22 cellular contexts compared by ENCODE assay signal in genomic region chr5:168411871-168412270, GRCh38.
"Had no signal": no experiment of that assay in that cellular context is flagged by ENCODE, and none has a peak within 500 bp of the region (broad histone marks: within the 10 kb centered on the region; RNA-seq: fewer than 3 reads in every experiment).

No MANE protein-coding gene starts in this region.

- H3K27me3 Mint-ChIP-seq: T-helper 17 cell had no signal

- H3K9me3 ChIP-seq: SJCRH30 had no signal

- H3K27ac ChIP-seq: brain microvascular endothelial cell, SJCRH30 had no signal

- ATAC-seq: activated CD8-positive, alpha-beta memory T cell treated with anti-CD3 and anti-CD28 coated beads, Interleukin-2, amount 10 ng/mL, durations not matched to agents 7 days and 5 days; activated T-cell treated with anti-CD3 and anti-CD28 coated beads, Interleukin-2, amount 50 U/mL, for 4 hours; T-helper 17 cell; WTC11 had no signal

- H3K9me3 Mint-ChIP-seq: activated T-cell treated with anti-CD3 and anti-CD28 coated beads, Interleukin-2, amount 50 U/mL, for 4 hours; WTC11 had no signal

- H3K4me3 ChIP-seq: SJCRH30 had no signal

- H3K36me3 Mint-ChIP-seq: activated CD8-positive, alpha-beta memory T cell treated with anti-CD3 and anti-CD28 coated beads, Interleukin-2, amount 10 ng/mL, durations not matched to agents 7 days and 5 days; activated naive CD8-positive, alpha-beta T cell had no signal

- DNase-seq: activated CD4-positive, alpha-beta T cell treated with anti-CD3 and anti-CD28 coated beads for 48 hours; activated CD4-positive, alpha-beta T cell treated with anti-CD3 and anti-CD28 coated beads, Interleukin-2, amount 50 U/mL, for 48 hours; activated CD4-positive, CD25-positive, alpha-beta regulatory T cell treated with anti-CD3 and anti-CD28 coated beads, Interleukin-2, amount 50 U/mL, for 72 hours; activated CD8-positive, alpha-beta memory T cell treated with anti-CD3 and anti-CD28 coated beads, Interleukin-2, amount 10 ng/mL, durations not matched to agents 7 days and 5 days; activated effector memory CD4-positive, alpha-beta T cell treated with anti-CD3 and anti-CD28 coated beads, Interleukin-2, amount 50 U/mL, for 16 hours; activated naive CD4-positive, alpha-beta T cell treated with Interleukin-2 at 50 U/mL for 16 hours; activated T-cell treated with anti-CD3 and anti-CD28 coated beads, Interleukin-2, amount 50 U/mL, for 4 hours; amygdala; brain microvascular endothelial cell; MM.1S; NCI-H1105; NCI-H1436; NCI-H1694 treated with DMSO at 0.1 percent for 48 hours; NCI-H2081; NCI-H510A treated with DMSO at 0.1 percent for 48 hours; NCI-H69; Right ventricle myocardium superior; SJCRH30; T-helper 17 cell; T-helper 9 cell had no signal

- H3K27ac Mint-ChIP-seq: activated CD8-positive, alpha-beta memory T cell treated with anti-CD3 and anti-CD28 coated beads, Interleukin-2, amount 10 ng/mL, durations not matched to agents 7 days and 5 days; activated naive CD8-positive, alpha-beta T cell; WTC11 had no signal

- H3K4me1 Mint-ChIP-seq: WTC11 had no signal

- H3K36me3 ChIP-seq: brain microvascular endothelial cell, SJCRH30 had no signal

- H3K27me3 ChIP-seq: brain microvascular endothelial cell, SJCRH30 had no signal

- H3K4me3 Mint-ChIP-seq: activated CD8-positive, alpha-beta memory T cell treated with anti-CD3 and anti-CD28 coated beads, Interleukin-2, amount 10 ng/mL, durations not matched to agents 7 days and 5 days; activated naive CD8-positive, alpha-beta T cell; activated T-cell treated with anti-CD3 and anti-CD28 coated beads, Interleukin-2, amount 50 U/mL, for 4 hours; T-helper 17 cell; WTC11 had no signal
